In genomic region chr22:41197046-41197807, GRCh38 we compare ENCODE assay signal across 8 cellular contexts. TPM values are rescaled to one million over a fixed set of nuclear protein-coding genes. Genes with fewer than 3 reads are reported as not detected.
A peak's percentile ranks its signal among the peaks of the same experiment; 100 is the strongest.
DNase-seq lines count a peak whose midpoint lies in the region; ATAC-seq, FAIRE-seq and TF ChIP-seq lines count a peak whose summit lies in the region.

No MANE protein-coding gene starts in this region.

- peak; percentile 60 for ATAC-seq in HG03097 (IDR thresholded peaks at IDR 0.05; ENCODE audit: low FRiP score, unreplicated experiment)
- peak; percentile 82 for ATAC-seq in activated CD4-positive, alpha-beta T cell treated with anti-CD3 and anti-CD28 coated beads for 36 hours
- ATAC-seq in left colon = peak; percentile 89

- CTCF ChIA-PET in activated CD4-positive, alpha-beta T cell treated with anti-CD3 and anti-CD28 coated beads for 36 hours (lab: Charles Lee) = interaction anchor here (0.6 to 1.5 kb wide), 5 partner anchors 14 to 486 kb away, joined by 3 to 8 read pairs (median 3); no protein-coding TSS in a partner anchor

- DNase-seq in A172 (ENCODE audit: low spot score) = peak; percentile 18
- DNase-seq in GM18507 (ENCODE audit: extremely low spot score, insufficient read length, low read depth) = peak; percentile 84
- DNase-seq in NCI-H446 (lab: John Stamatoyannopoulos, UW) = peak; percentile 44 to 80
- peak; percentile 89 for DNase-seq in activated CD4-positive, alpha-beta T cell treated with anti-CD3 and anti-CD28 coated beads for 36 hours
- DNase-seq in chondrocyte (ENCODE audit: low spot score) = peak; percentile 93
- peak; percentile 80 to 89 for DNase-seq in left colon
- peak; percentile 72 to 87 for DNase-seq in stimulated activated CD4-positive, alpha-beta T cell treated with anti-CD3 and anti-CD28 coated beads, Interleukin-1b, Interleukin-23, amount 100 ng/mL, for 4 hours (ENCODE audit: low read depth in 2 of 2)

- peak overlapping the region; percentile 77 for H3K4me3 Mint-ChIP-seq in activated CD4-positive, alpha-beta T cell treated with anti-CD3 and anti-CD28 coated beads for 36 hours
- H3K4me3 Mint-ChIP-seq in chondrocyte (ENCODE audit: unreplicated experiment) = peak overlapping the region; percentile 85

- POLR2A ChIA-PET in activated CD4-positive, alpha-beta T cell treated with anti-CD3 and anti-CD28 coated beads for 36 hours (lab: Charles Lee) = interaction anchor here (1.1 kb wide), 1 partner anchor 89 kb away, joined by 4 read pairs; no protein-coding TSS in a partner anchor

- no peaks in the 10 kb centered on the region for H3K9me3 Mint-ChIP-seq in activated CD4-positive, alpha-beta T cell treated with anti-CD3 and anti-CD28 coated beads for 36 hours (ENCODE audit: low read depth)
- H3K9me3 Mint-ChIP-seq in chondrocyte (ENCODE audit: low read depth) = no peaks in the 10 kb centered on the region

- intact Hi-C loops in activated CD4-positive, alpha-beta T cell treated with anti-CD3 and anti-CD28 coated beads for 36 hours (cut with DNase I, micrococcal nuclease) = loop anchor here in 1 of 2 experiments (1.0 to 2.0 kb wide), 7 partner anchors 8 to 340 kb away; partner anchors contain the start of genes L3MBTL2, RANGAP1, RBX1 and ST13
- intact Hi-C loops in left colon (cut with DNase I, micrococcal nuclease) = no loop called here

- TF ChIP-seq CTCF in chondrocyte (IDR thresholded peaks at IDR 0.05) = peak; percentile 55

- H3K36me3 Mint-ChIP-seq in activated CD4-positive, alpha-beta T cell treated with anti-CD3 and anti-CD28 coated beads for 36 hours (ENCODE audit: low read depth) = no peaks in the 10 kb centered on the region
- H3K36me3 Mint-ChIP-seq in chondrocyte (ENCODE audit: low read depth) = no peaks in the 10 kb centered on the region

- H3K4me1 Mint-ChIP-seq in activated CD4-positive, alpha-beta T cell treated with anti-CD3 and anti-CD28 coated beads for 36 hours = peaks cover 11% of the 10 kb centered on the region
- peaks cover 14% of the 10 kb centered on the region for H3K4me1 Mint-ChIP-seq in chondrocyte (ENCODE audit: low read depth)

- peak; percentile 42 for FAIRE-seq in GM18507 (lab: Jason Lieb, UNC)

- H3K27ac Mint-ChIP-seq in activated CD4-positive, alpha-beta T cell treated with anti-CD3 and anti-CD28 coated beads for 36 hours = no peak overlapping the region
- peak overlapping the region; percentile 58 for H3K27ac Mint-ChIP-seq in chondrocyte (ENCODE audit: unreplicated experiment)

- H3K27me3 Mint-ChIP-seq in activated CD4-positive, alpha-beta T cell treated with anti-CD3 and anti-CD28 coated beads for 36 hours = no peaks in the 10 kb centered on the region
- peaks cover 3% of the 10 kb centered on the region for H3K27me3 Mint-ChIP-seq in chondrocyte (ENCODE audit: low read depth)

RNA-seq across cellular contexts. Expression of gene L3MBTL2, which starts 7.9 kb away (rescaled TPM):
- 23.9 and 26.4 TPM in 2 replicates for total RNA-seq in A172 (2014; rRNA removed; shearing (Covaris generic))
- 10 to 100 TPM; 24.4 to 25.1 TPM for total RNA-seq in activated CD4-positive, alpha-beta T cell treated with anti-CD3 and anti-CD28 coated beads for 36 hours
- total RNA-seq in chondrocyte = 16.6 to 27.1 TPM (median 17.7 TPM) in 3 replicates
- 10 to 100 TPM; 16.1 to 18.9 TPM for total RNA-seq in left colon

RNA-seq across cellular contexts. Expression of gene CHADL, which starts 43.5 kb away (rescaled TPM):
- 0.53 TPM in 1 of 2 replicates, not detected in the other for total RNA-seq in A172 (2014; rRNA removed; shearing (Covaris generic))
- under 1 TPM; 0.11 TPM for total RNA-seq in activated CD4-positive, alpha-beta T cell treated with anti-CD3 and anti-CD28 coated beads for 36 hours
- total RNA-seq in chondrocyte (0.36 to 1.3 TPM (median 0.39 TPM) in 3 replicates), left colon (1 to 10 TPM in 1 of 2 donors, under 1 TPM in 1; 0.61 to 2.6 TPM)

Comparison
In these comparisons a context has a peak if more than half of its experiments do, and no peak if none do; other contexts are left out.
1. Peak in every context shown above with its lines: DNase-seq and ATAC-seq.
2. DNase-seq: peak in every context shown above with its lines; median percentile 93 in chondrocyte; 89 in activated CD4-positive, alpha-beta T cell treated with anti-CD3 and anti-CD28 coated beads for 36 hours; 84 in left colon; 84 in GM18507; 80 in stimulated activated CD4-positive, alpha-beta T cell treated with anti-CD3 and anti-CD28 coated beads, Interleukin-1b, Interleukin-23, amount 100 ng/mL, for 4 hours; 62 in NCI-H446; 18 in A172.